ENCODE assay signal across 15 cellular contexts in genomic region chr20:24034820-24035219, GRCh38. TPM values are rescaled to one million over a fixed set of nuclear protein-coding genes. Genes with fewer than 3 reads are reported as not detected.
DNase-seq lines count a peak whose midpoint lies in the region; ATAC-seq and TF ChIP-seq lines count a peak whose summit lies in the region.
"Had no signal": no experiment of that assay in that cellular context is flagged by ENCODE, and none has a peak within 500 bp of the region (broad histone marks: within the 10 kb centered on the region; RNA-seq: fewer than 3 reads in every experiment).

No MANE protein-coding gene starts in this region.

- no peak for TF ChIP-seq CTCF in epithelial cell of proximal tubule (conservative IDR thresholded peaks at IDR 0.05; ENCODE audit: low read depth, low read length)

- ATAC-seq in sciatic nerve (peak; percentile 63), GM18498 (IDR thresholded peaks at IDR 0.05; ENCODE audit: unreplicated experiment) (no peak)

- no peak overlapping the region for H3K4me3 ChIP-seq in epithelial cell of proximal tubule (ENCODE audit: low read depth, low read length)

- DNase-seq in NCI-H2107 treated with DMSO at 0.1 percent for 48 hours (lab: John Stamatoyannopoulos, UW; ENCODE audit: unreplicated experiment), result peak; percentile 9
- no peak for DNase-seq in NCI-H2107 (lab: John Stamatoyannopoulos, UW)
- peak; percentile 62 for DNase-seq in NCI-H526 treated with DMSO at 0.1 percent for 48 hours (lab: John Stamatoyannopoulos, UW)
- DNase-seq in epithelial cell of proximal tubule (ENCODE audit: low read depth), result peak; percentile 1
- DNase-seq in sciatic nerve (ENCODE audit: low spot score), result no peak
- no peak for DNase-seq in NCI-H2227 (lab: John Stamatoyannopoulos, UW; ENCODE audit: unreplicated experiment)
- DNase-seq in mucosa of gallbladder (ENCODE audit: low spot score), result no peak
- DNase-seq: 8988T; activated naive CD8-positive, alpha-beta T cell treated with anti-CD3 and anti-CD28 coated beads, Interleukin-2, amount 10 ng/mL, durations not matched to agents 7 days and 5 days; cerebellar nuclear complex; mesendoderm; NCI-H1417; NK-92 treated with Interleukin-12 subunit alpha and Interleukin-12 subunit beta, amount 100 ng/mL, for 24 hours; SK-N-SH had no signal

- intact Hi-C loops in sciatic nerve (cut with DNase I), result no loop called here

RNA-seq across cellular contexts. Expression of gene GGTLC1, which starts 46.2 kb away (rescaled TPM):
- not detected in 2 replicates for total RNA-seq in epithelial cell of proximal tubule
- not detected for total RNA-seq in sciatic nerve
- total RNA-seq in mucosa of gallbladder, result 0.40 TPM
- total RNA-seq: activated naive CD8-positive, alpha-beta T cell treated with anti-CD3 and anti-CD28 coated beads, Interleukin-2, amount 10 ng/mL, durations not matched to agents 7 days and 5 days had no signal

Comparison
In these comparisons a context has a peak if more than half of its experiments do, and no peak if none do; other contexts are left out.
1. DNase-seq: peak in NCI-H2107 treated with DMSO at 0.1 percent for 48 hours (single experiment), NCI-H526 treated with DMSO at 0.1 percent for 48 hours (single experiment) and epithelial cell of proximal tubule (single experiment); none in NCI-H2107 (single experiment), sciatic nerve (single experiment), NCI-H2227 (single experiment) and mucosa of gallbladder (single experiment).